22 cellular contexts compared by ENCODE assay signal in genomic region chr7:45082831-45083331, GRCh38. TPM values are rescaled to one million over a fixed set of nuclear protein-coding genes. Genes with fewer than 3 reads are reported as not detected.
DNase-seq lines count a peak whose midpoint lies in the region; ATAC-seq and TF ChIP-seq lines count a peak whose summit lies in the region.
"Had no signal": no experiment of that assay in that cellular context is flagged by ENCODE, and none has a peak within 500 bp of the region (broad histone marks: within the 10 kb centered on the region; RNA-seq: fewer than 3 reads in every experiment).

No MANE protein-coding gene starts in this region.

- intact Hi-C loops in activated naive CD4-positive, alpha-beta T cell treated with anti-CD3 and anti-CD28 coated beads for 36 hours (cut with micrococcal nuclease) = no loop called here

- DNase-seq in activated naive CD4-positive, alpha-beta T cell treated with anti-CD3 and anti-CD28 coated beads for 36 hours = peak; percentile 2
- DNase-seq in activated naive CD4-positive, alpha-beta T cell treated with anti-CD3 and anti-CD28 coated beads, Interleukin-2, amount 50 U/mL, for 72 hours (ENCODE audit: low spot score in 2 of 2) = no peak
- DNase-seq in RWPE2 (ENCODE audit: low spot score) (peak; percentile 60), iPS-NIHi11 (ENCODE audit: low spot score) (peak; percentile 14), putamen (ENCODE audit: low spot score) (no peak)
- DNase-seq: activated CD4-positive, alpha-beta T cell treated with anti-CD3 and anti-CD28 coated beads, Interleukin-2, amount 10 ng/mL, durations not matched to agents 7 days and 5 days; activated CD8-positive, alpha-beta memory T cell treated with anti-CD3 and anti-CD28 coated beads, Interleukin-2, amount 50 U/mL, for 4 hours; DMS 273 treated with DMSO at 0.1 percent for 48 hours; gastrocnemius medialis; GDM1; MG63; NCI-H1436 treated with DMSO at 0.1 percent for 48 hours; NCI-H82; small intestine; stimulated activated CD4-positive, alpha-beta T cell treated with anti-CD3 and anti-CD28 coated beads, Interleukin-4, amount 100 ng/mL, for 24 hours had no signal

- no peak overlapping the region for H3K27ac Mint-ChIP-seq in activated naive CD4-positive, alpha-beta T cell treated with anti-CD3 and anti-CD28 coated beads for 36 hours
- peak overlapping the region in 1 of 2 donors; percentile 64 for H3K27ac Mint-ChIP-seq in activated naive CD4-positive, alpha-beta T cell treated with anti-CD3 and anti-CD28 coated beads, Interleukin-2, amount 50 U/mL, for 72 hours
- H3K27ac Mint-ChIP-seq: activated CD4-positive, alpha-beta T cell treated with anti-CD3 and anti-CD28 coated beads, Interleukin-2, amount 10 ng/mL, durations not matched to agents 7 days and 5 days; activated naive CD4-positive, alpha-beta T cell treated with anti-CD3 and anti-CD28 coated beads, Interleukin-2, amount 50 U/mL, for 24 hours; dendritic cell treated with granulocyte-macrophage colony-stimulating factor and Interleukin-4, amounts not matched to agents 40 ng/mL and 50 ng/mL, for 4 days; nephron had no signal

- H3K9me3 ChIP-seq in RWPE2 (ENCODE audit: severe bottlenecking) = no peaks in the 10 kb centered on the region
- H3K9me3 ChIP-seq: gastrocnemius medialis, MG63 had no signal

- TF ChIP-seq CTCF in RWPE2 (IDR thresholded peaks at IDR 0.05; ENCODE audit: poor library complexity, severe bottlenecking) = no peak

- peak overlapping the region; percentile 31 for H3K27ac ChIP-seq in RWPE2 (ENCODE audit: poor library complexity, severe bottlenecking)
- H3K27ac ChIP-seq in temporal lobe (ENCODE audit: low read depth, low read length) = peak overlapping the region; percentile 4
- H3K27ac ChIP-seq: gastrocnemius medialis had no signal

- H3K27me3 ChIP-seq in RWPE2 (ENCODE audit: insufficient read depth, poor library complexity, severe bottlenecking) = no peaks in the 10 kb centered on the region
- H3K27me3 ChIP-seq: gastrocnemius medialis, MG63 had no signal

- no peak overlapping the region for H3K4me3 ChIP-seq in RWPE2 (ENCODE audit: severe bottlenecking)
- H3K4me3 ChIP-seq: gastrocnemius medialis, MG63 had no signal

- CTCF ChIA-PET in activated naive CD4-positive, alpha-beta T cell treated with anti-CD3 and anti-CD28 coated beads for 36 hours (lab: Charles Lee) = interaction anchor here (2.6 kb wide), 1 partner anchor 53 kb away, joined by 7 read pairs; no protein-coding TSS in a partner anchor

- H3K4me1 Mint-ChIP-seq in activated naive CD4-positive, alpha-beta T cell treated with anti-CD3 and anti-CD28 coated beads for 36 hours (ENCODE audit: low read depth) = no peaks in the 10 kb centered on the region
- H3K4me1 Mint-ChIP-seq: activated naive CD4-positive, alpha-beta T cell treated with anti-CD3 and anti-CD28 coated beads, Interleukin-2, amount 50 U/mL, for 24 hours had no signal

- H3K27me3 Mint-ChIP-seq in activated naive CD4-positive, alpha-beta T cell treated with anti-CD3 and anti-CD28 coated beads for 36 hours (ENCODE audit: low read depth) = peaks cover under 1% of the 10 kb centered on the region
- H3K27me3 Mint-ChIP-seq: activated naive CD4-positive, alpha-beta T cell treated with anti-CD3 and anti-CD28 coated beads, Interleukin-2, amount 50 U/mL, for 24 hours had no signal

- H3K9me3 Mint-ChIP-seq in activated naive CD4-positive, alpha-beta T cell treated with anti-CD3 and anti-CD28 coated beads for 36 hours = no peaks in the 10 kb centered on the region
- no peaks in the 10 kb centered on the region for H3K9me3 Mint-ChIP-seq in activated naive CD4-positive, alpha-beta T cell treated with anti-CD3 and anti-CD28 coated beads, Interleukin-2, amount 50 U/mL, for 72 hours
- H3K9me3 Mint-ChIP-seq: activated CD4-positive, alpha-beta T cell treated with anti-CD3 and anti-CD28 coated beads, Interleukin-2, amount 10 ng/mL, durations not matched to agents 7 days and 5 days; activated naive CD4-positive, alpha-beta T cell treated with anti-CD3 and anti-CD28 coated beads, Interleukin-2, amount 50 U/mL, for 24 hours; dendritic cell treated with granulocyte-macrophage colony-stimulating factor and Interleukin-4, amounts not matched to agents 40 ng/mL and 50 ng/mL, for 4 days; nephron had no signal

- no peak overlapping the region for H3K4me3 Mint-ChIP-seq in activated naive CD4-positive, alpha-beta T cell treated with anti-CD3 and anti-CD28 coated beads for 36 hours
- H3K4me3 Mint-ChIP-seq: activated CD4-positive, alpha-beta T cell treated with anti-CD3 and anti-CD28 coated beads, Interleukin-2, amount 10 ng/mL, durations not matched to agents 7 days and 5 days; activated naive CD4-positive, alpha-beta T cell treated with anti-CD3 and anti-CD28 coated beads, Interleukin-2, amount 50 U/mL, for 24 hours; dendritic cell treated with granulocyte-macrophage colony-stimulating factor and Interleukin-4, amounts not matched to agents 40 ng/mL and 50 ng/mL, for 4 days; nephron had no signal

- H3K36me3 ChIP-seq in RWPE2 (ENCODE audit: low read depth) = no peaks in the 10 kb centered on the region
- H3K36me3 ChIP-seq: gastrocnemius medialis, MG63 had no signal

- no peak for ATAC-seq in activated naive CD4-positive, alpha-beta T cell treated with anti-CD3 and anti-CD28 coated beads, Interleukin-2, amount 50 U/mL, for 72 hours
- peak; percentile 61 for ATAC-seq in RWPE2 (ENCODE audit: low read depth)
- no peak for ATAC-seq in HG03521 (IDR thresholded peaks at IDR 0.05; ENCODE audit: unreplicated experiment)
- ATAC-seq in GM21526 (IDR thresholded peaks at IDR 0.05; ENCODE audit: low FRiP score, unreplicated experiment) = no peak
- ATAC-seq: gastrocnemius medialis, left colon had no signal

- H3K4me1 ChIP-seq in RWPE2 (ENCODE audit: insufficient read depth, poor library complexity, severe bottlenecking) = peaks cover 5% of the 10 kb centered on the region
- H3K4me1 ChIP-seq: gastrocnemius medialis had no signal

- no peaks in the 10 kb centered on the region for H3K36me3 Mint-ChIP-seq in activated naive CD4-positive, alpha-beta T cell treated with anti-CD3 and anti-CD28 coated beads for 36 hours (ENCODE audit: low read depth)
- no peaks in the 10 kb centered on the region for H3K36me3 Mint-ChIP-seq in activated naive CD4-positive, alpha-beta T cell treated with anti-CD3 and anti-CD28 coated beads, Interleukin-2, amount 50 U/mL, for 72 hours
- H3K36me3 Mint-ChIP-seq: activated naive CD4-positive, alpha-beta T cell treated with anti-CD3 and anti-CD28 coated beads, Interleukin-2, amount 50 U/mL, for 24 hours had no signal

RNA-seq across cellular contexts. Expression of gene NACAD, which starts 5.9 kb away (rescaled TPM):
- under 1 TPM; 0.05 TPM for total RNA-seq in activated naive CD4-positive, alpha-beta T cell treated with anti-CD3 and anti-CD28 coated beads for 36 hours
- total RNA-seq in activated naive CD4-positive, alpha-beta T cell treated with anti-CD3 and anti-CD28 coated beads, Interleukin-2, amount 50 U/mL, for 72 hours = under 1 TPM; 0.09 to 0.19 TPM
- 8.9 TPM for total RNA-seq in temporal lobe
- total RNA-seq: activated CD4-positive, alpha-beta T cell treated with anti-CD3 and anti-CD28 coated beads, Interleukin-2, amount 10 ng/mL, durations not matched to agents 7 days and 5 days had no signal

RNA-seq across cellular contexts. Expression of gene TBRG4, which starts 28.6 kb away (rescaled TPM):
- 100 to 1,000 TPM; 127 to 136 TPM for total RNA-seq in activated naive CD4-positive, alpha-beta T cell treated with anti-CD3 and anti-CD28 coated beads for 36 hours
- total RNA-seq in activated naive CD4-positive, alpha-beta T cell treated with anti-CD3 and anti-CD28 coated beads, Interleukin-2, amount 50 U/mL, for 72 hours = 100 to 1,000 TPM; 138 to 184 TPM
- total RNA-seq in temporal lobe = 35.9 TPM

Comparison
In these comparisons a context has a peak if more than half of its experiments do, and no peak if none do; other contexts are left out.
1. DNase-seq: peak in activated naive CD4-positive, alpha-beta T cell treated with anti-CD3 and anti-CD28 coated beads for 36 hours (single experiment), RWPE2 (single experiment) and iPS-NIHi11 (single experiment); none in activated naive CD4-positive, alpha-beta T cell treated with anti-CD3 and anti-CD28 coated beads, Interleukin-2, amount 50 U/mL, for 72 hours (0 of 2) and putamen (single experiment).